In the genomic region with DNA sequence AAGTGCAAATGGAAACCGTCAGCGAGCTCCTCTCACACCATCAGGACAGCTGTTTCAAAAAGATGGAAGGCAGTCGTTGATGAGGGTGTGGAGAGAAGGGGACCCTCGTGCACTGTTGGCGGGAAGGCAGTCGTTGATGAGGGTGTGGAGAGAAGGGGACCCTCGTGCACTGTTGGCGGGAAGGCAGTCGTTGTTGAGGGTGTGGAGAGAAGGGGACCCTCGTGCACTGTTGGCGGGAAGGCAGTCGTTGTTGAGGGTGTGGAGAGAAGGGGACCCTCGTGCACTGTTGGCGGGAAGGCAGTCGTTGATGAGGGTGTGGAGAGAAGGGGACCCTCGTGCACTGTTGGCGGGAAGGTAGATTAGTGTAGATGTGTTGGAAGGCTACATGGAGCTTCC, we compare ENCODE assay signal across 7 cellular contexts. TPM values are rescaled to one million over a fixed set of nuclear protein-coding genes. Genes with fewer than 3 reads are reported as not detected.
DNase-seq lines count a peak whose midpoint lies in the region; ATAC-seq, FAIRE-seq and TF ChIP-seq lines count a peak whose summit lies in the region.
"Not testable (repeated sequence)": the region's sequence is repeated elsewhere in the genome, so short reads cannot be mapped to it uniquely, and the experiment has no call there.

No MANE protein-coding gene starts in this region.

- peak overlapping the region; percentile 100 for H3K4ac ChIP-seq in IMR-90 (ENCODE audit: low read depth, low read length)
- H3K4ac ChIP-seq in H1 (replicated peaks; ENCODE audit: insufficient read length, low read depth, low read length), result not testable (repeated sequence)

- TF ChIP-seq EP300 in H1 (IDR thresholded peaks at IDR 0.05; ENCODE audit: borderline replicate concordance in 1 of 2, low read depth in 2 of 2, low read length in 2 of 2), result not testable (repeated sequence)

- H3K9ac ChIP-seq in IMR-90 (ENCODE audit: low read depth, low read length); H1 (replicated peaks in 1 of 4; ENCODE audit: extremely low read depth in 1 of 4, low read depth in 3 of 4, low read length in 3 of 4); smooth muscle cell (ENCODE audit: low read depth): not testable (repeated sequence)

- peak overlapping the region; percentile 100; the same call in 1 of the 2 replicates for H4K91ac ChIP-seq in IMR-90 (ENCODE audit: insufficient read depth, low read depth, low read length)
- not testable (repeated sequence) for H4K91ac ChIP-seq in H1 (replicated peaks; ENCODE audit: insufficient read length, low read length)

- not testable (repeated sequence) for FAIRE-seq in H1 (lab: Jason Lieb, UNC)

- H3K9me3 Mint-ChIP-seq in activated CD4-positive, alpha-beta T cell treated with anti-CD3 and anti-CD28 coated beads, Interleukin-2, amount 10 ng/mL, durations not matched to agents 7 days and 5 days; activated naive CD8-positive, alpha-beta T cell (ENCODE audit: low read depth); naive B cell: not testable (repeated sequence)

- POLR2A ChIA-PET in IMR-90 (lab: Charles Lee; ENCODE audit: unreplicated experiment); activated CD4-positive, alpha-beta T cell treated with anti-CD3 and anti-CD28 coated beads, Interleukin-2, amount 10 ng/mL, durations not matched to agents 7 days and 5 days (lab: Charles Lee): not testable (repeated sequence)
- POLR2A ChIA-PET in H1 (lab: Charles Lee; ENCODE audit: partially characterized antibody), result interaction anchor here (0.8 to 1.1 kb wide), 2 partner anchors 9 to 13 kb away, joined by 4 read pairs; no protein-coding TSS in a partner anchor

- H3K27ac ChIP-seq in DOHH2 (ENCODE audit: low read depth, low read length) (peak overlapping the region; percentile 100), smooth muscle cell (ENCODE audit: low read depth) (peak overlapping the region; percentile 79)
- H3K27ac ChIP-seq in IMR-90 (ENCODE audit: insufficient read depth, low read length); H1 (ENCODE audit: low read depth, low read length): not testable (repeated sequence)

- peak overlapping the region; percentile 99 for H2BK120ac ChIP-seq in IMR-90 (ENCODE audit: low read depth, low read length)
- not testable (repeated sequence) for H2BK120ac ChIP-seq in H1 (replicated peaks; ENCODE audit: low read depth, low read length)

- H3K36me3 Mint-ChIP-seq in activated CD4-positive, alpha-beta T cell treated with anti-CD3 and anti-CD28 coated beads, Interleukin-2, amount 10 ng/mL, durations not matched to agents 7 days and 5 days (ENCODE audit: low read depth), result peaks cover 40% of the 10 kb centered on the region
- not testable (repeated sequence) for H3K36me3 Mint-ChIP-seq in activated naive CD8-positive, alpha-beta T cell; naive B cell

- not testable (repeated sequence) for H3K23me2 ChIP-seq in H1 (ENCODE audit: low read depth, low read length)

- intact Hi-C loops in IMR-90 (cut with micrococcal nuclease), result not testable (repeated sequence)

- not testable (repeated sequence) for ATAC-seq in IMR-90 (ENCODE audit: low read depth); naive B cell (ENCODE audit: low read depth in 2 of 2)

- CTCF ChIA-PET in IMR-90 (lab: Yijun Ruan, JAX), result not testable (repeated sequence)
- CTCF ChIA-PET in activated CD4-positive, alpha-beta T cell treated with anti-CD3 and anti-CD28 coated beads, Interleukin-2, amount 10 ng/mL, durations not matched to agents 7 days and 5 days (lab: Charles Lee), result interaction anchor here (2.3 to 2.8 kb wide), 2 partner anchors 9 to 12 kb away, joined by 5 to 10 read pairs; no protein-coding TSS in a partner anchor
- CTCF ChIA-PET in H1 (lab: Charles Lee; ENCODE audit: partially characterized antibody), result interaction anchor here (0.9 to 1.9 kb wide), 4 partner anchors 9 to 56 kb away, joined by 3 to 6 read pairs (median 3); no protein-coding TSS in a partner anchor

- not testable (repeated sequence) for TF ChIP-seq RAD21 in IMR-90 (IDR thresholded peaks at IDR 0.05; ENCODE audit: low read length); H1 (IDR thresholded peaks at IDR 0.05 in 1 of 2, conservative IDR thresholded peaks at IDR 0.05 in 1 of 2; ENCODE audit: low read depth in 2 of 2, low read length in 2 of 2)

- H3K4me2 ChIP-seq in DOHH2 (ENCODE audit: low read length) (peak overlapping the region; percentile 97), smooth muscle cell (peak overlapping the region; percentile 18)
- H3K4me2 ChIP-seq in IMR-90 (ENCODE audit: low read depth, low read length); H1 (ENCODE audit: insufficient read depth in 1 of 2, low read depth in 2 of 2, low read length in 2 of 2): not testable (repeated sequence)

- peaks cover 34% of the 10 kb centered on the region for H3K36me3 ChIP-seq in DOHH2 (ENCODE audit: control insufficient read depth, low read length)
- peaks cover 26% of the 10 kb centered on the region for H3K36me3 ChIP-seq in IMR-90 (ENCODE audit: control insufficient read depth, insufficient read depth, low read length)
- H3K36me3 ChIP-seq in H1 (ENCODE audit: control insufficient read depth in 2 of 4, insufficient read depth in 4 of 4, low read length in 3 of 4); smooth muscle cell (ENCODE audit: low read depth): not testable (repeated sequence)

- H3K4me1 Mint-ChIP-seq in activated CD4-positive, alpha-beta T cell treated with anti-CD3 and anti-CD28 coated beads, Interleukin-2, amount 10 ng/mL, durations not matched to agents 7 days and 5 days, result peaks cover 43% of the 10 kb centered on the region
- peaks cover 17% of the 10 kb centered on the region for H3K4me1 Mint-ChIP-seq in activated naive CD8-positive, alpha-beta T cell (ENCODE audit: low read depth)
- peaks cover 49 to 57% (median 55%) of the 10 kb centered on the region in 3 donors for H3K4me1 Mint-ChIP-seq in naive B cell

- H2BK12ac ChIP-seq in H1 (ENCODE audit: low read depth, low read length), result not testable (repeated sequence)

- not testable (repeated sequence) for H3K9me3 ChIP-seq in DOHH2 (ENCODE audit: control insufficient read depth, insufficient read depth, low read length); IMR-90 (ENCODE audit: control insufficient read depth, insufficient read depth, low read length); H1 (ENCODE audit: insufficient read depth in 2 of 2, low read depth in 1 of 2, low read length in 1 of 2); smooth muscle cell (replicated peaks; ENCODE audit: low read depth)

- H3K9me1 ChIP-seq in IMR-90 (ENCODE audit: insufficient read depth, low read length), result peaks cover 35% of the 10 kb centered on the region

- not testable (repeated sequence) for BruUV-seq in IMR-90 (replicated peaks; lab: Mats Ljungman, UMichigan)

- H2BK15ac ChIP-seq in IMR-90 (ENCODE audit: low read depth, low read length), result peak overlapping the region; percentile 94; the same call in 2 of the 3 replicates
- H2BK15ac ChIP-seq in H1 (ENCODE audit: low read length), result not testable (repeated sequence)

- H2BK5ac ChIP-seq in IMR-90 (ENCODE audit: low read depth, low read length, poor library complexity, severe bottlenecking), result peak overlapping the region; percentile 5
- not testable (repeated sequence) for H2BK5ac ChIP-seq in H1 (ENCODE audit: low read depth, low read length)

- peaks cover 47 to 71% of the 10 kb centered on the region in 2 experiments for H3K79me1 ChIP-seq in IMR-90 (ENCODE audit: low read depth in 1 of 2, low read length in 2 of 2)
- not testable (repeated sequence) for H3K79me1 ChIP-seq in H1 (ENCODE audit: low read depth, low read length)

- DNase-seq in IMR-90; H1 (ENCODE audit: low read depth in 1 of 2, low spot score in 2 of 2); naive B cell; smooth muscle cell (lab: John Stamatoyannopoulos, UW; ENCODE audit: unreplicated experiment): not testable (repeated sequence)
- peak; percentile 1 for DNase-seq in activated CD4-positive, alpha-beta T cell treated with anti-CD3 and anti-CD28 coated beads, Interleukin-2, amount 10 ng/mL, durations not matched to agents 7 days and 5 days

- peaks cover 43% of the 10 kb centered on the region for H3F3A ChIP-seq in DOHH2 (ENCODE audit: control insufficient read depth, insufficient read depth)
- not testable (repeated sequence) for H3F3A ChIP-seq in smooth muscle cell (ENCODE audit: low read depth)

- not testable (repeated sequence) for H4K5ac ChIP-seq in IMR-90 (ENCODE audit: low read depth, low read length); H1 (ENCODE audit: insufficient read length, low read depth, low read length)

- H2AFZ ChIP-seq in IMR-90 (replicated peaks; ENCODE audit: low read length, poor library complexity); H1 (ENCODE audit: low read length); smooth muscle cell (ENCODE audit: low read depth): not testable (repeated sequence)

- peak overlapping the region; percentile 65 for H3K14ac ChIP-seq in IMR-90 (replicated peaks; ENCODE audit: low read depth, low read length)
- H3K14ac ChIP-seq in H1 (ENCODE audit: insufficient read length), result not testable (repeated sequence)

- in situ Hi-C loops in IMR-90 (cut with MboI; ENCODE audit: low sequenced_read_pairs), result not testable (repeated sequence)

- H4K8ac ChIP-seq in IMR-90 (ENCODE audit: low read depth in 2 of 2, low read length in 2 of 2), result peak overlapping the region; percentile 96 to 97
- H4K8ac ChIP-seq in H1 (ENCODE audit: extremely low read depth, insufficient read depth, low read length), result not testable (repeated sequence)

- not testable (repeated sequence) for TF ChIP-seq CTCF in DOHH2 (IDR thresholded peaks at IDR 0.05; ENCODE audit: low read depth, low read length, poor library complexity, severe bottlenecking); IMR-90 (conservative IDR thresholded peaks at IDR 0.05; ENCODE audit: low read depth, low read length); H1 (IDR thresholded peaks at IDR 0.05; ENCODE audit: control extremely low read depth in 1 of 3, insufficient read depth in 1 of 3, low read depth in 1 of 3, low read length in 3 of 3); smooth muscle cell (IDR thresholded peaks at IDR 0.05; ENCODE audit: borderline replicate concordance, insufficient read depth, poor library complexity, severe bottlenecking)

- peak overlapping the region; percentile 99 for H2AK5ac ChIP-seq in IMR-90 (ENCODE audit: low read depth, low read length)
- H2AK5ac ChIP-seq in H1 (ENCODE audit: low read depth, low read length), result not testable (repeated sequence)

- not testable (repeated sequence) for H3K79me2 ChIP-seq in DOHH2 (ENCODE audit: control insufficient read depth, low read length); H1 (ENCODE audit: control insufficient read depth in 1 of 2, insufficient read depth in 2 of 2, low read length in 2 of 2); smooth muscle cell (ENCODE audit: low read depth)

- H3K4me1 ChIP-seq in DOHH2 (ENCODE audit: control insufficient read depth, low read length), result peaks cover 100% of the 10 kb centered on the region
- H3K4me1 ChIP-seq in IMR-90 (ENCODE audit: control insufficient read depth, insufficient read depth, low read length), result peaks cover 38% of the 10 kb centered on the region
- H3K4me1 ChIP-seq in H1 (replicated peaks in 1 of 4; ENCODE audit: control insufficient read depth in 3 of 4, insufficient read depth in 4 of 4, low read length in 3 of 4), result peaks cover 0 to 16% (median 11%) of the 10 kb centered on the region in 4 experiments; a peak in 5 of 7 replicates
- H3K4me1 ChIP-seq in smooth muscle cell (ENCODE audit: low read depth), result peaks cover 15% of the 10 kb centered on the region

- not testable (repeated sequence) for H2AK9ac ChIP-seq in IMR-90 (replicated peaks; ENCODE audit: low read depth, low read length, poor library complexity)

- TF ChIP-seq POLR2A in IMR-90 (IDR thresholded peaks at IDR 0.05; ENCODE audit: low read depth, low read length); H1 (IDR thresholded peaks at IDR 0.05; ENCODE audit: control extremely low read depth in 1 of 2, low read depth in 2 of 2, low read length in 2 of 2): not testable (repeated sequence)

- not testable (repeated sequence) for H3K18ac ChIP-seq in IMR-90 (ENCODE audit: low read depth, low read length); H1 (ENCODE audit: extremely low read depth, low read length)

- H3K27ac Mint-ChIP-seq in activated CD4-positive, alpha-beta T cell treated with anti-CD3 and anti-CD28 coated beads, Interleukin-2, amount 10 ng/mL, durations not matched to agents 7 days and 5 days, result not testable (repeated sequence)
- peak overlapping the region; percentile 13 for H3K27ac Mint-ChIP-seq in activated naive CD8-positive, alpha-beta T cell
- H3K27ac Mint-ChIP-seq in naive B cell, result peak overlapping the region in 3 of 6 donors; percentile 59 to 94 (median 61)

- not testable (repeated sequence) for H3K27me3 ChIP-seq in DOHH2 (ENCODE audit: control insufficient read depth, low read length); IMR-90 (ENCODE audit: control insufficient read depth, insufficient read depth, low read length); H1 (replicated peaks in 1 of 4; ENCODE audit: control insufficient read depth in 3 of 4, extremely low read depth in 1 of 4, insufficient read depth in 3 of 4, low read length in 3 of 4); smooth muscle cell (ENCODE audit: low read depth)

- WGBS in IMR-90 (ENCODE audit: extremely low coverage in 2 of 2, insufficient read length in 1 of 2), 2 experiments, result 100% methylated on average over 1 of the region's 17 CpGs; no CpG with 5 or more reads in 1 of the 2 experiments
- WGBS in H1 (ENCODE audit: extremely low coverage in 1 of 2, insufficient coverage in 1 of 2, insufficient read length in 1 of 2, insufficient replicate concordance in 2 of 2, low coverage in 1 of 2, low lambda C conversion rate in 2 of 2, missing lambda C conversion rate in 1 of 2), 2 experiments, result 93% methylated on average over 16 of the region's 17 CpGs; no CpG with 5 or more reads in 1 of the 2 experiments
- WGBS in smooth muscle cell (ENCODE audit: low lambda C conversion rate), result 94% methylated on average over 13 of the region's 17 CpGs

- H4K20me1 ChIP-seq in DOHH2 (ENCODE audit: control insufficient read depth, insufficient read depth, low read depth, low read length); IMR-90 (ENCODE audit: insufficient read depth, low read length); H1 (replicated peaks in 1 of 2; ENCODE audit: control insufficient read depth in 1 of 2, insufficient read depth in 2 of 2, low read length in 2 of 2); smooth muscle cell (ENCODE audit: low read depth): not testable (repeated sequence)

- not testable (repeated sequence) for H3K23ac ChIP-seq in IMR-90 (ENCODE audit: low read depth, low read length); H1 (ENCODE audit: insufficient read length)

- H3K4me3 ChIP-seq in DOHH2 (ENCODE audit: low read length), result peak overlapping the region; percentile 63
- not testable (repeated sequence) for H3K4me3 ChIP-seq in IMR-90 (ENCODE audit: insufficient read depth, low read depth, low read length); H1 (ENCODE audit: extremely low read depth in 1 of 4, insufficient read depth in 2 of 4, low read depth in 3 of 4, low read length in 4 of 4); smooth muscle cell

- H3K56ac ChIP-seq in IMR-90 (ENCODE audit: extremely low read depth, insufficient read depth, low read length); H1 (replicated peaks; ENCODE audit: insufficient read length, low read depth, low read length): not testable (repeated sequence)

- dilution Hi-C loops in IMR-90 (cut with HindIII; ENCODE audit: low sequenced_read_pairs, unreplicated experiment), result not testable (repeated sequence)

- not testable (repeated sequence) for H3K4me3 Mint-ChIP-seq in activated CD4-positive, alpha-beta T cell treated with anti-CD3 and anti-CD28 coated beads, Interleukin-2, amount 10 ng/mL, durations not matched to agents 7 days and 5 days; activated naive CD8-positive, alpha-beta T cell
- H3K4me3 Mint-ChIP-seq in naive B cell, result peak overlapping the region in 6 of 8 donors; percentile 36 to 81 (median 62)

- H3K9me2 ChIP-seq in DOHH2 (replicated peaks; ENCODE audit: control insufficient read depth, low read length), result not testable (repeated sequence)

- H3K27me3 Mint-ChIP-seq in activated CD4-positive, alpha-beta T cell treated with anti-CD3 and anti-CD28 coated beads, Interleukin-2, amount 10 ng/mL, durations not matched to agents 7 days and 5 days; activated naive CD8-positive, alpha-beta T cell: not testable (repeated sequence)
- peaks cover 12 to 41% (median 29%) of the 10 kb centered on the region in 3 donors for H3K27me3 Mint-ChIP-seq in naive B cell

- H2BK20ac ChIP-seq in IMR-90 (ENCODE audit: low read depth, low read length), result peak overlapping the region; percentile 96
- H2BK20ac ChIP-seq in H1 (ENCODE audit: low read length), result not testable (repeated sequence)

RNA-seq across cellular contexts. Expression of a gene that starts 40.8 kb away (rescaled TPM):
- total RNA-seq in IMR-90 (2012; rRNA removed) (47.5 and 50.8 TPM in 2 replicates), smooth muscle cell (22.6 and 30.5 TPM in 2 replicates)
- polyA plus RNA-seq in IMR-90 (2012; rRNA removed) (34.0 and 35.1 TPM in 2 replicates), H1 (2011; rRNA removed) (14.4 and 19.5 TPM in 2 replicates), naive B cell (ENCODE audit: low read depth in 6 of 6) (10 to 100 TPM; 18.8 to 36.1 (median 22.9) TPM), smooth muscle cell (22.9 and 23.6 TPM in 2 replicates)
- polyA plus RNA-seq in IMR-90 (2012; cell fraction: cytosol; rRNA removed), result 15.1 and 18.7 TPM in 2 replicates
- 108 and 144 TPM in 2 replicates for polyA plus RNA-seq in IMR-90 (2012; cell fraction: nucleus; rRNA removed; ENCODE audit: low replicate concordance)
- total RNA-seq in activated CD4-positive, alpha-beta T cell treated with anti-CD3 and anti-CD28 coated beads, Interleukin-2, amount 10 ng/mL, durations not matched to agents 7 days and 5 days, result 10 to 100 TPM; 65.5 to 79.0 TPM
- total RNA-seq in H1 (2021; fragmentation: NEBNext Ultra II Directional; extraction: Animal tissue kit (Norgen Biotek cat#: 25700)), result 27.5 and 30.0 TPM in 2 replicates
- polyA plus RNA-seq in H1 (2011; cell fraction: cytosol; rRNA removed), result 17.3 TPM
- 38.7 TPM for polyA plus RNA-seq in H1 (2011; cell fraction: nucleus; rRNA removed)
- polyA plus RNA-seq in H1 (2012, experiment 1 of 2), result 24.9 to 34.9 TPM (median 31.8 TPM) in 4 replicates
- polyA plus RNA-seq in H1 (2012, experiment 2 of 2), result 19.3 TPM
- 16.3 TPM for polyA plus RNA-seq in H1 (2013, experiment 1 of 2)
- polyA plus RNA-seq in H1 (2013, experiment 2 of 2), result 14.9 TPM
- polyA minus RNA-seq in H1 (2011; rRNA and poly(A)+ RNA removed), result 16.7 and 19.2 TPM in 2 replicates
- polyA minus RNA-seq in H1 (2011; cell fraction: cytosol; rRNA and poly(A)+ RNA removed), result 12.9 TPM
- 14.7 TPM for polyA minus RNA-seq in H1 (2011; cell fraction: nucleus; rRNA and poly(A)+ RNA removed)
